Comparison of ENCODE assay signal across 8 cellular contexts in genomic region chr5:81233080-81233634, GRCh38. TPM values are rescaled to one million over a fixed set of nuclear protein-coding genes. Genes with fewer than 3 reads are reported as not detected.
A peak's percentile ranks its signal among the peaks of the same experiment; 100 is the strongest.
DNase-seq lines count a peak whose midpoint lies in the region; ATAC-seq and TF ChIP-seq lines count a peak whose summit lies in the region.
"Had no signal": no experiment of that assay in that cellular context is flagged by ENCODE, and none has a peak within 500 bp of the region (broad histone marks: within the 10 kb centered on the region; RNA-seq: fewer than 3 reads in every experiment).

TSS of gene CKMT2 (plus strand) at chr5:81233322. CDS start at chr5:81251133, 17,811 bp downstream.

- H3K4me1 ChIP-seq in right lobe of liver (peaks cover 0 to 8% (median 0%) of the 10 kb centered on the region in 4 donors), thyroid gland (peaks cover 15 to 34% of the 10 kb centered on the region in 2 donors)

- peak within 1 kb of the TSS; percentile 79 for H3K4me3 Mint-ChIP-seq in endothelial cell (ENCODE audit: unreplicated experiment)

- peak; percentile 35 for DNase-seq in NCI-H510A (lab: John Stamatoyannopoulos, UW)
- DNase-seq in endothelial cell (ENCODE audit: low spot score), result peak; percentile 59
- DNase-seq in right lobe of liver, result peak; percentile 54 to 69 (median 59)
- DNase-seq in thyroid gland, result peak; percentile 91 to 94
- no peak for DNase-seq in epidermal melanocyte (ENCODE audit: insufficient read length, low spot score)
- DNase-seq in NCI-H524 (lab: John Stamatoyannopoulos, UW), result no peak
- DNase-seq: activated CD4-positive, alpha-beta T cell treated with anti-CD3 and anti-CD28 coated beads, Interleukin-2, amount 50 U/mL, for 48 hours had no signal

- TF ChIP-seq CTCF in endothelial cell (IDR thresholded peaks at IDR 0.05; ENCODE audit: unreplicated experiment), result no peak
- TF ChIP-seq CTCF in right lobe of liver (IDR thresholded peaks at IDR 0.05), result no peak
- TF ChIP-seq CTCF in thyroid gland (IDR thresholded peaks at IDR 0.05), result no peak

- 19% methylated on average over 6 of the region's 28 CpGs for WGBS in right lobe of liver (ENCODE audit: insufficient coverage, low coverage, low lambda C conversion rate, missing lambda C conversion rate)
- WGBS in thyroid gland, 2 donors, result 1 to 7% methylated on average over 22 to 23 of the region's 28 CpGs

- H3K4me3 ChIP-seq in right lobe of liver (peak within 1 kb of the TSS in 2 of 3 donors; percentile 4 to 28), thyroid gland (replicated peaks in 1 of 3) (peak within 1 kb of the TSS in 2 of 3 donors; percentile 31 to 36)

- TF ChIP-seq POLR2A in right lobe of liver (IDR thresholded peaks at IDR 0.05) (no peak), thyroid gland (IDR thresholded peaks at IDR 0.05) (peak in 1 of 2 donors; percentile 87)

- H3K27ac Mint-ChIP-seq in endothelial cell (ENCODE audit: unreplicated experiment), result peak within 1 kb of the TSS; percentile 18

- H3K9me3 ChIP-seq in right lobe of liver (no peaks in the 10 kb centered on the region), thyroid gland (no peaks in the 10 kb centered on the region)

- intact Hi-C loops in right lobe of liver (cut with DNase I) (no loop called here), thyroid gland (cut with DNase I) (loop anchor here (10.0 kb wide), 1 partner anchor 62 kb away; no protein-coding TSS in a partner anchor)

- H3K36me3 Mint-ChIP-seq in endothelial cell (ENCODE audit: low read depth, unreplicated experiment), result no peaks in the 10 kb centered on the region

- H3K36me3 ChIP-seq in right lobe of liver, result no peaks in the 10 kb centered on the region
- H3K36me3 ChIP-seq in thyroid gland, result no peaks in the 10 kb centered on the region

- H3K9me3 Mint-ChIP-seq in endothelial cell (ENCODE audit: unreplicated experiment), result no peaks in the 10 kb centered on the region

- H3K27me3 ChIP-seq in right lobe of liver (no peaks in the 10 kb centered on the region), thyroid gland (no peaks in the 10 kb centered on the region)

- H3K27me3 Mint-ChIP-seq in endothelial cell (ENCODE audit: unreplicated experiment), result peaks cover 3% of the 10 kb centered on the region

- ATAC-seq in right lobe of liver, result peak; percentile 76 to 83 (median 82)
- no peak for ATAC-seq in GM18909 (IDR thresholded peaks at IDR 0.05; ENCODE audit: poor library complexity, unreplicated experiment)

- peaks cover 13% of the 10 kb centered on the region for H3K4me1 Mint-ChIP-seq in endothelial cell (ENCODE audit: unreplicated experiment)

- H3K27ac ChIP-seq in right lobe of liver, result peak within 1 kb of the TSS in 1 of 3 donors; percentile 19
- peak within 1 kb of the TSS; percentile 41 to 54 (median 49) for H3K27ac ChIP-seq in thyroid gland

RNA-seq across cellular contexts. Expression of gene CKMT2, which starts in this region (rescaled TPM):
- total RNA-seq in endothelial cell (ENCODE audit: unreplicated experiment) (0.18 TPM), right lobe of liver (1 to 10 TPM in 2 of 6 experiments, under 1 TPM in 4; 0.39 to 1.8 (median 0.80) TPM), thyroid gland (10 to 100 TPM in 2 of 4 donors, 1 to 10 TPM in 2; 1.7 to 24.4 (median 16.1) TPM)

Comparison
In these comparisons a context has a peak if more than half of its experiments do, and no peak if none do; other contexts are left out.
1. Peak in DNase-seq in endothelial cell; RNA of the gene not detected or under 1 TPM.
2. DNase-seq: peak in NCI-H510A (single experiment), right lobe of liver (3 of 3) and thyroid gland (2 of 2); none in epidermal melanocyte (single experiment) and NCI-H524 (0 of 2).